In genomic region chr4:54403700-54404453, GRCh38 we compare ENCODE assay signal across 27 cellular contexts.
"Had no signal": no experiment of that assay in that cellular context is flagged by ENCODE, and none has a peak within 500 bp of the region (broad histone marks: within the 10 kb centered on the region; RNA-seq: fewer than 3 reads in every experiment).

No MANE protein-coding gene starts in this region.

- H3K4me3 ChIP-seq: Peyer's patch, SJCRH30 had no signal

- H3K27me3 ChIP-seq: Peyer's patch, SJCRH30 had no signal

- H3K9ac ChIP-seq: SK-N-SH had no signal

- H3K36me3 Mint-ChIP-seq: activated CD8-positive, alpha-beta memory T cell treated with anti-CD3 and anti-CD28 coated beads, Interleukin-2, amount 10 ng/mL, durations not matched to agents 7 days and 5 days; activated naive CD8-positive, alpha-beta T cell; brain had no signal

- DNase-seq: activated CD4-positive, alpha-beta T cell treated with anti-CD3 and anti-CD28 coated beads for 48 hours; activated CD4-positive, alpha-beta T cell treated with anti-CD3 and anti-CD28 coated beads, Interleukin-2, amount 50 U/mL, for 48 hours; activated CD8-positive, alpha-beta memory T cell treated with anti-CD3 and anti-CD28 coated beads, Interleukin-2, amount 10 ng/mL, durations not matched to agents 7 days and 5 days; activated effector memory CD4-positive, alpha-beta T cell treated with Interleukin-2 at 50 U/mL for 16 hours; activated naive CD4-positive, alpha-beta T cell; activated T-cell treated with anti-CD3 and anti-CD28 coated beads, Interleukin-2, amount 50 U/mL, for 24 hours; cortex of kidney; KG1; NCI-H1092 treated with DMSO at 0.1 percent for 48 hours; NCI-H1417 treated with DMSO at 0.1 percent for 48 hours; NCI-H187; NCI-H2107; NCI-H446; NCI-H524; NCI-H82; Peyer's patch; Right ventricle myocardium superior; SJCRH30; SK-N-SH; T-helper 1 cell had no signal

- H3K9me3 Mint-ChIP-seq: activated T-cell treated with anti-CD3 and anti-CD28 coated beads, Interleukin-2, amount 50 U/mL, for 24 hours; activated T-helper 1 cell treated with anti-CD3 and anti-CD28 coated beads, Interleukin-12 subunit alpha, Interleukin-12 subunit beta, Interleukin-2, Interleukin-4 antibody, amounts not matched to agents 30 ng/mL and 10 ng/mL and 1 ng/mL, durations not matched to agents 14 hours and 24 hours and 36 hours; central memory CD8-positive, alpha-beta T cell had no signal

- H3K27ac Mint-ChIP-seq: activated CD8-positive, alpha-beta memory T cell treated with anti-CD3 and anti-CD28 coated beads, Interleukin-2, amount 10 ng/mL, durations not matched to agents 7 days and 5 days; activated naive CD8-positive, alpha-beta T cell; activated T-cell treated with anti-CD3 and anti-CD28 coated beads, Interleukin-2, amount 50 U/mL, for 24 hours; activated T-helper 1 cell treated with anti-CD3 and anti-CD28 coated beads, Interleukin-12 subunit alpha, Interleukin-12 subunit beta, Interleukin-2, Interleukin-4 antibody, amounts not matched to agents 30 ng/mL and 10 ng/mL and 1 ng/mL, durations not matched to agents 14 hours and 24 hours and 36 hours; brain had no signal

- ATAC-seq: activated CD8-positive, alpha-beta memory T cell treated with anti-CD3 and anti-CD28 coated beads, Interleukin-2, amount 10 ng/mL, durations not matched to agents 7 days and 5 days had no signal

- H3K9me3 ChIP-seq: Peyer's patch, SJCRH30, SK-N-SH had no signal

- H3K4me2 ChIP-seq: SK-N-SH had no signal

- H3K36me3 ChIP-seq: Peyer's patch, SJCRH30 had no signal

- FAIRE-seq: astrocyte had no signal

- H3K4me1 ChIP-seq: Peyer's patch, SJCRH30 had no signal

- H3K27ac ChIP-seq: Peyer's patch, RWPE1, SJCRH30, VCaP had no signal
